In genomic region chr7:4552985-4553384, GRCh38 we compare ENCODE assay signal across 23 cellular contexts.
"Had no signal": no experiment of that assay in that cellular context is flagged by ENCODE, and none has a peak within 500 bp of the region (broad histone marks: within the 10 kb centered on the region; RNA-seq: fewer than 3 reads in every experiment).

No MANE protein-coding gene starts in this region.

- H3K4me1 ChIP-seq: esophagus muscularis mucosa, foreskin keratinocyte, gastroesophageal sphincter, left lung, lower lobe of right lung had no signal

- ATAC-seq: foreskin keratinocyte, gastroesophageal sphincter, heart left ventricle, left cardiac atrium, left lung, left ventricle myocardium superior, lower lobe of right lung, mucosa of descending colon had no signal

- FAIRE-seq: colon, endothelial cell of umbilical vein, frontal cortex, keratinocyte had no signal

- H3K36me3 ChIP-seq: esophagus muscularis mucosa, gastroesophageal sphincter, heart left ventricle, left lung, lower lobe of right lung had no signal

- H2AFZ ChIP-seq: hepatocyte had no signal

- DNase-seq: dermis blood vessel endothelial cell; dorsolateral prefrontal cortex; effector CD4-positive, alpha-beta T cell; effector memory CD4-positive, alpha-beta T cell; foreskin keratinocyte; heart left ventricle; hypothalamus; immature natural killer cell; left cardiac atrium; left lung; left ventricle myocardium superior; lower lobe of right lung; mesenchymal stem cell; mucosa of descending colon; naive B cell had no signal

- H3K4me2 ChIP-seq: hepatocyte had no signal

- H3K27me3 ChIP-seq: foreskin keratinocyte, hepatocyte, left lung had no signal

- H3K79me2 ChIP-seq: hepatocyte had no signal

- H3K4me3 ChIP-seq: coronary artery, dorsolateral prefrontal cortex, esophagus muscularis mucosa, gastroesophageal sphincter, heart left ventricle, hepatocyte, left lung, lower lobe of right lung, mucosa of descending colon had no signal

- H3K27ac ChIP-seq: coronary artery, dorsolateral prefrontal cortex, esophagus muscularis mucosa, foreskin keratinocyte, gastroesophageal sphincter, heart left ventricle, hepatocyte, left lung, lower lobe of right lung had no signal
